ENCODE assay signal across 2 cellular contexts in the genomic region with DNA sequence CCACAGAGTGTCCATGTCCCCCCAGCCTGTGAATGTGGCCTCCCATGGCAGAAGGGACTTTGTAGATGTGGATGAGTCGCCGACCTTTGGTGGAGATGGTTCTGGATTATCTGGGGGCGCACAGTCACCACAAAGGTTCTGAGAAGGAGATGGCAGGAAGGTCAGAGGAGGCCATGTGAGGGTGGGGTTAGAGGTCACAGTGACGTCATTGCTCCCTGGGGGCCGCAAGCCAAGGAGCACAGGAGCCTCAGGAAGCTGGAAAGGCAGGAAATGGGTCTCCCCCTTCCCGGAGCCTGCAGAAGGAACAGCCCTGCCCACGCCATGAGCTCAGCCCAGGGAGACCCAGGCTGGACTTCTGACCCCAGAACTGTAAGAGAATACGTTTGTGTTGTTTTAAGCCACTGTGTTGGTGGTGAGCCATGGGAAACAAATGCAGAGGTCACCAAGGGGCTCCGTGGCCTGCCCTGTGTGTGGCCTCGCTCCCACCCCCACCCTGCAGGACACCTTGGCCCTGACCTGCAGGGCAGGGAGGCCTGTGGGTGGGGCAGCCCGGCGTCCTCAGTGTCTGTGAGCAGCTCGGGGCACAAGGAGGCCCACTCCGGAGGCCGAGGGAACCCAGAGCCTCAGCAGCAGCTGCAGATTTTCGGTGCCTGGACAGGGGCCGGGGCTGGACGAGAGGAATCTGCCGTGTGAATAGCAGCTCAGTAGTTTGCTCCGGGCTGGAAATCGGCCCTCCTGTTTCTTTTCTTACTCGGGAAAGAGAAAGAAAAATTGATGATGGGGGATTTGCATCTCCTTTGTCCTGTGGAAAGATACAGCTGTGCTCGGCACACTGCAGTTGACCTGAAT.
A peak's percentile ranks its signal among the peaks of the same experiment; 100 is the strongest.
TF ChIP-seq lines count a peak whose summit lies in the region.

No MANE protein-coding gene starts in this region.

TF ChIP-seq in A549, 52 proteins besides CTCF, POLR2A, EP300 and RAD21:
- no peak for TF ChIP-seq FOSL2 (IDR thresholded peaks at IDR 0.05)
- peak; percentile 49 for TF ChIP-seq FOSL2 (CRISPR knock-in tag; IDR thresholded peaks at IDR 0.05)
- TF ChIP-seq CBX8 (IDR thresholded peaks at IDR 0.05), result no peak
- TF ChIP-seq, protein P1, sequence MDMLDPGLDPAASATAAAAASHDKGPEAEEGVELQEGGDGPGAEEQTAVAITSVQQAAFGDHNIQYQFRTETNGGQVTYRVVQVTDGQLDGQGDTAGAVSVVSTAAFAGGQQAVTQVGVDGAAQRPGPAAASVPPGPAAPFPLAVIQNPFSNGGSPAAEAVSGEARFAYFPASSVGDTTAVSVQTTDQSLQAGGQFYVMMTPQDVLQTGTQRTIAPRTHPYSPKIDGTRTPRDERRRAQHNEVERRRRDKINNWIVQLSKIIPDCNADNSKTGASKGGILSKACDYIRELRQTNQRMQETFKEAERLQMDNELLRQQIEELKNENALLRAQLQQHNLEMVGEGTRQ (IDR thresholded peaks at IDR 0.05), result no peak
- TF ChIP-seq, protein P2, sequence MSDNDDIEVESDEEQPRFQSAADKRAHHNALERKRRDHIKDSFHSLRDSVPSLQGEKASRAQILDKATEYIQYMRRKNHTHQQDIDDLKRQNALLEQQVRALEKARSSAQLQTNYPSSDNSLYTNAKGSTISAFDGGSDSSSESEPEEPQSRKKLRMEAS (IDR thresholded peaks at IDR 0.05), result peak; percentile 11; the same call in 1 of the 2 replicates
- no peak for TF ChIP-seq ESRRA (IDR thresholded peaks at IDR 0.05; ENCODE audit: borderline replicate concordance, low read length)
- no peak for TF ChIP-seq HOXB5 (CRISPR knock-in tag; IDR thresholded peaks at IDR 0.05)

TF ChIP-seq in H1, 55 proteins besides CTCF, POLR2A, EP300 and RAD21:
- no peak for TF ChIP-seq CREB1 (IDR thresholded peaks at IDR 0.05)
- no peak for TF ChIP-seq NANOG (IDR thresholded peaks at IDR 0.05; ENCODE audit: insufficient read depth, low read depth, low read length, poor library complexity, severe bottlenecking)
- TF ChIP-seq, protein P1 (IDR thresholded peaks at IDR 0.05; ENCODE audit: low read length), result no peak
